ENCODE assay signal across 20 cellular contexts in genomic region chr2:141639809-141640208, GRCh38.
A peak's percentile ranks its signal among the peaks of the same experiment; 100 is the strongest.
DNase-seq lines count a peak whose midpoint lies in the region; ATAC-seq, FAIRE-seq and TF ChIP-seq lines count a peak whose summit lies in the region.
"Had no signal": no experiment of that assay in that cellular context is flagged by ENCODE, and none has a peak within 500 bp of the region (broad histone marks: within the 10 kb centered on the region; RNA-seq: fewer than 3 reads in every experiment).

No MANE protein-coding gene starts in this region.

- H3K4me2 ChIP-seq in A549, result no peak overlapping the region
- no peak overlapping the region for H3K4me2 ChIP-seq in IMR-90 (ENCODE audit: low read depth, low read length)
- H3K4me2 ChIP-seq in K562 (ENCODE audit: insufficient read depth, low read length), result no peak overlapping the region
- H3K4me2 ChIP-seq: BLaER1 treated with 17β-estradiol and CSF1 and Interleukin-3, amounts not matched to agents 10 nM and 100 nM had no signal

- H3K14ac ChIP-seq in IMR-90 (replicated peaks; ENCODE audit: low read depth, low read length), result no peak overlapping the region

- H4K91ac ChIP-seq in IMR-90 (ENCODE audit: insufficient read depth, low read depth, low read length), result no peak overlapping the region

- H3K23ac ChIP-seq in IMR-90 (ENCODE audit: low read depth, low read length), result no peak overlapping the region

- ATAC-seq in A549 (no peak), IMR-90 (ENCODE audit: low read depth) (no peak), K562 (no peak)
- ATAC-seq: CD8-positive, alpha-beta T cell had no signal

- no peaks in the 10 kb centered on the region for H3K27me3 ChIP-seq in IMR-90 (ENCODE audit: control insufficient read depth, insufficient read depth, low read length)
- H3K27me3 ChIP-seq in K562 (ENCODE audit: control insufficient read depth in 2 of 2, insufficient read depth in 2 of 2, low read length in 2 of 2), result no peaks in the 10 kb centered on the region
- H3K27me3 ChIP-seq: BLaER1 treated with 17β-estradiol and CSF1 and Interleukin-3, amounts not matched to agents 10 nM and 100 nM had no signal

- H4K20me1 ChIP-seq in IMR-90 (ENCODE audit: insufficient read depth, low read length), result no peaks in the 10 kb centered on the region
- no peaks in the 10 kb centered on the region for H4K20me1 ChIP-seq in K562 (replicated peaks; ENCODE audit: control insufficient read depth, insufficient read depth, low read length)
- H4K20me1 ChIP-seq: BLaER1 treated with 17β-estradiol and CSF1 and Interleukin-3, amounts not matched to agents 10 nM and 100 nM had no signal

- no peak overlapping the region for H3K18ac ChIP-seq in IMR-90 (ENCODE audit: low read depth, low read length)

- TF ChIP-seq POLR2A in A549 (IDR thresholded peaks at IDR 0.05; ENCODE audit: low read length) (no peak), IMR-90 (IDR thresholded peaks at IDR 0.05; ENCODE audit: low read depth, low read length) (no peak), K562 (conservative IDR thresholded peaks at IDR 0.05) (no peak)

- BruUV-seq in IMR-90 (replicated peaks; lab: Mats Ljungman, UMichigan) (no TSS peak), K562 (replicated peaks; lab: Mats Ljungman, UMichigan) (no TSS peak)

- 33% methylated on average over 3 of the region's 3 CpGs for WGBS in A549 (ENCODE audit: missing lambda C conversion rate)
- WGBS in IMR-90 (ENCODE audit: extremely low coverage in 2 of 2, insufficient read length in 1 of 2), 2 experiments, result no CpG with 5 or more reads among the region's 3 CpGs
- WGBS in K562 (ENCODE audit: insufficient coverage, low coverage, missing lambda C conversion rate), result 0% methylated on average over 3 of the region's 3 CpGs

- H3K9me3 ChIP-seq in A549 (no peaks in the 10 kb centered on the region), IMR-90 (ENCODE audit: control insufficient read depth, insufficient read depth, low read length) (no peaks in the 10 kb centered on the region), K562 (replicated peaks; ENCODE audit: control insufficient read depth, insufficient read depth, low read depth, low read length) (peaks cover 2% of the 10 kb centered on the region), kidney (ENCODE audit: control insufficient read depth in 1 of 2, low read length in 2 of 2) (no peaks in the 10 kb centered on the region)
- H3K9me3 ChIP-seq: BLaER1 treated with 17β-estradiol and CSF1 and Interleukin-3, amounts not matched to agents 10 nM and 100 nM; Caco-2 had no signal

- no peak for TF ChIP-seq RAD21 in A549 (conservative IDR thresholded peaks at IDR 0.05 in 1 of 2, IDR thresholded peaks at IDR 0.05 in 1 of 2)
- TF ChIP-seq RAD21 in IMR-90 (IDR thresholded peaks at IDR 0.05; ENCODE audit: low read length), result no peak
- TF ChIP-seq RAD21 in K562 (CRISPR knock-in tag; conservative IDR thresholded peaks at IDR 0.05 in 1 of 2, IDR thresholded peaks at IDR 0.05 in 1 of 2), result no peak

- intact Hi-C loops in IMR-90 (cut with micrococcal nuclease), result no loop called here
- intact Hi-C loops in K562 (cut with micrococcal nuclease), result no loop called here
- intact Hi-C loops in kidney (cut with DNase I), result no loop called here

- H4K5ac ChIP-seq in IMR-90 (ENCODE audit: low read depth, low read length), result no peak overlapping the region

- DNase-seq in A549 (ENCODE audit: low read depth in 1 of 2, low spot score in 1 of 2), result no peak
- DNase-seq in IMR-90, result no peak
- no peak for DNase-seq in K562 (ENCODE audit: extremely low read depth in 1 of 4, low spot score in 3 of 4)
- DNase-seq in kidney, result no peak
- DNase-seq in NCI-H1105 treated with DMSO at 0.1 percent for 48 hours (lab: John Stamatoyannopoulos, UW), result no peak
- DNase-seq: 8988T; AML-193; Caco-2; Calu3; CD4-positive, alpha-beta T cell; CD8-positive, alpha-beta T cell; DMS79 treated with DMSO at 0.1 percent for 48 hours; GF-D8 had no signal

- H3K56ac ChIP-seq in IMR-90 (ENCODE audit: extremely low read depth, insufficient read depth, low read length), result no peak overlapping the region

- H3K79me1 ChIP-seq in IMR-90 (ENCODE audit: low read depth in 1 of 2, low read length in 2 of 2), result no peaks in the 10 kb centered on the region

- TF ChIP-seq CTCF in A549 (IDR thresholded peaks at IDR 0.05) (no peak), IMR-90 (conservative IDR thresholded peaks at IDR 0.05; ENCODE audit: low read depth, low read length) (no peak), K562 (IDR thresholded peaks at IDR 0.05 in 2 of 3, conservative IDR thresholded peaks at IDR 0.05 in 1 of 3; ENCODE audit: insufficient read depth in 2 of 3, low read depth in 1 of 3, low read length in 3 of 3) (no peak), kidney (IDR thresholded peaks at IDR 0.05; ENCODE audit: borderline replicate concordance, extremely low read depth, insufficient read depth) (no peak)

- no peak overlapping the region for H3K27ac ChIP-seq in A549
- H3K27ac ChIP-seq in IMR-90 (ENCODE audit: insufficient read depth, low read length), result no peak overlapping the region
- no peak overlapping the region for H3K27ac ChIP-seq in K562 (ENCODE audit: extremely low read depth, low read depth, low read length)
- no peak overlapping the region for H3K27ac ChIP-seq in kidney (ENCODE audit: low read depth in 2 of 2, low read length in 2 of 2)
- H3K27ac ChIP-seq: BLaER1 treated with 17β-estradiol and CSF1 and Interleukin-3, amounts not matched to agents 10 nM and 100 nM; C4-2B had no signal

- H3K4me3 ChIP-seq in A549 (no peak overlapping the region), IMR-90 (ENCODE audit: insufficient read depth, low read depth, low read length) (no peak overlapping the region), K562 (no peak overlapping the region), kidney (ENCODE audit: low read length in 2 of 2) (no peak overlapping the region)
- H3K4me3 ChIP-seq: BLaER1 treated with 17β-estradiol and CSF1 and Interleukin-3, amounts not matched to agents 10 nM and 100 nM had no signal

- TF ChIP-seq EP300 in A549 (IDR thresholded peaks at IDR 0.05), result no peak
- TF ChIP-seq EP300 in K562 (IDR thresholded peaks at IDR 0.05; ENCODE audit: low read length), result no peak

- H3K9me1 ChIP-seq in IMR-90 (ENCODE audit: insufficient read depth, low read length), result no peaks in the 10 kb centered on the region
- no peaks in the 10 kb centered on the region for H3K9me1 ChIP-seq in K562 (ENCODE audit: control insufficient read depth, insufficient read depth, low read length)

- CTCF ChIA-PET in A549 (lab: Yijun Ruan, JAX) (no interaction called here), IMR-90 (lab: Yijun Ruan, JAX) (no interaction called here), K562 (lab: Yijun Ruan, JAX; ENCODE audit: low intra/inter-chr PET ratio) (no interaction called here)

- H3K36me3 ChIP-seq in IMR-90 (ENCODE audit: control insufficient read depth, insufficient read depth, low read length) (no peaks in the 10 kb centered on the region), K562 (ENCODE audit: control insufficient read depth, insufficient read depth, low read length) (no peaks in the 10 kb centered on the region), kidney (ENCODE audit: control insufficient read depth in 1 of 2, insufficient read depth in 2 of 2, low read length in 2 of 2) (no peaks in the 10 kb centered on the region)
- H3K36me3 ChIP-seq: BLaER1 treated with 17β-estradiol and CSF1 and Interleukin-3, amounts not matched to agents 10 nM and 100 nM had no signal

- no peak overlapping the region for H4K8ac ChIP-seq in IMR-90 (ENCODE audit: low read depth in 2 of 2, low read length in 2 of 2)

- no peak overlapping the region for H3K4ac ChIP-seq in IMR-90 (ENCODE audit: low read depth, low read length)

- no peak overlapping the region for H2BK20ac ChIP-seq in IMR-90 (ENCODE audit: low read depth, low read length)

- dilution Hi-C loops in IMR-90 (cut with HindIII; ENCODE audit: low sequenced_read_pairs, unreplicated experiment), result no loop called here

- H2AK9ac ChIP-seq in IMR-90 (replicated peaks; ENCODE audit: low read depth, low read length, poor library complexity), result no peak overlapping the region

- in situ Hi-C loops in IMR-90 (cut with MboI; ENCODE audit: low sequenced_read_pairs) (no loop called here), K562 (cut with MboI) (no loop called here)

- H2BK5ac ChIP-seq in IMR-90 (ENCODE audit: low read depth, low read length, poor library complexity, severe bottlenecking), result no peak overlapping the region

- no peak overlapping the region for H2BK120ac ChIP-seq in IMR-90 (ENCODE audit: low read depth, low read length)

- H3K4me1 ChIP-seq in A549 (no peaks in the 10 kb centered on the region), IMR-90 (ENCODE audit: control insufficient read depth, insufficient read depth, low read length) (no peaks in the 10 kb centered on the region), K562 (replicated peaks in 1 of 2; ENCODE audit: control insufficient read depth in 2 of 2, insufficient read depth in 2 of 2, low read length in 2 of 2) (no peaks in the 10 kb centered on the region), kidney (ENCODE audit: control insufficient read depth in 1 of 2, insufficient read depth in 1 of 2, low read depth in 1 of 2, low read length in 2 of 2) (no peaks in the 10 kb centered on the region)
- H3K4me1 ChIP-seq: BLaER1 treated with 17β-estradiol and CSF1 and Interleukin-3, amounts not matched to agents 10 nM and 100 nM; Caco-2 had no signal

- no peak overlapping the region for H2AFZ ChIP-seq in IMR-90 (replicated peaks; ENCODE audit: low read length, poor library complexity)
- no peak overlapping the region for H2AFZ ChIP-seq in K562 (ENCODE audit: low read depth, low read length)

- H3K9ac ChIP-seq in IMR-90 (ENCODE audit: low read depth, low read length) (no peak overlapping the region), K562 (ENCODE audit: insufficient read depth in 1 of 2, low read depth in 2 of 2, low read length in 2 of 2) (no peak overlapping the region), kidney (ENCODE audit: low read length in 2 of 2) (no peak overlapping the region)
- H3K9ac ChIP-seq: BLaER1 treated with 17β-estradiol and CSF1 and Interleukin-3, amounts not matched to agents 10 nM and 100 nM had no signal

- no peaks in the 10 kb centered on the region for H3K79me2 ChIP-seq in K562 (ENCODE audit: control insufficient read depth, insufficient read depth, low read length)

- H2AK5ac ChIP-seq in IMR-90 (ENCODE audit: low read depth, low read length), result no peak overlapping the region

- FAIRE-seq in A549 (lab: Jason Lieb, UNC) (no peak), K562 (lab: Jason Lieb, UNC) (no peak), kidney (lab: Jason Lieb, UNC) (no peak)
- FAIRE-seq: A204.1, D721Med, G401.6, GM12891, GM19239 had no signal

- H2BK15ac ChIP-seq in IMR-90 (ENCODE audit: low read depth, low read length), result no peak overlapping the region

- POLR2A ChIA-PET in A549 (lab: Yijun Ruan, JAX), result no interaction called here
- POLR2A ChIA-PET in IMR-90 (lab: Charles Lee; ENCODE audit: unreplicated experiment), result no interaction called here
- POLR2A ChIA-PET in K562 (lab: Yijun Ruan, JAX), result no interaction called here

TF ChIP-seq in A549, 52 proteins besides CTCF, POLR2A, EP300 and RAD21:
- TF ChIP-seq EHMT2 (IDR thresholded peaks at IDR 0.05; ENCODE audit: low read depth) (no peak), MAFK (IDR thresholded peaks at IDR 0.05; ENCODE audit: partially characterized antibody) (peak; percentile 79)
TF ChIP-seq in A549: peak in this region for 1.

TF ChIP-seq in IMR-90, 13 proteins besides CTCF, POLR2A, EP300 and RAD21 (continues in another document):
- TF ChIP-seq CHD1 (IDR thresholded peaks at IDR 0.05; ENCODE audit: low read depth, low read length), result no peak

TF ChIP-seq in K562, 482 proteins besides CTCF, POLR2A, EP300 and RAD21 (continues in another document):
- TF ChIP-seq BACH1 (tag; IDR thresholded peaks at IDR 0.05) (no peak), ZNF12 (CRISPR knock-in tag; IDR thresholded peaks at IDR 0.05) (no peak)

Comparison
In these comparisons a context has a peak if more than half of its experiments do, and no peak if none do; other contexts are left out.
1. Of the 35 proteins assayed by ChIP-seq in both K562 and A549: peak only in K562: none; only in A549: none; in both: MAFK; in neither: 34.